ENCODE assay signal across 8 cellular contexts in genomic region chr12:122081697-122082221, GRCh38. TPM values are rescaled to one million over a fixed set of nuclear protein-coding genes. Genes with fewer than 3 reads are reported as not detected.
A peak's percentile ranks its signal among the peaks of the same experiment; 100 is the strongest.
DNase-seq lines count a peak whose midpoint lies in the region; ATAC-seq and TF ChIP-seq lines count a peak whose summit lies in the region.

No MANE protein-coding gene starts in this region.

- intact Hi-C loops in Calu3 (cut with micrococcal nuclease; ENCODE audit: unreplicated experiment) = loop anchor here (2.0 kb wide), 2 partner anchors 17 to 41 kb away; no protein-coding TSS in a partner anchor

- H3K4me3 Mint-ChIP-seq in Calu3 (ENCODE audit: low read depth, unreplicated experiment) = peak overlapping the region; percentile 68

- peaks cover 31% of the 10 kb centered on the region for H3K4me1 Mint-ChIP-seq in Calu3 (ENCODE audit: low read depth, unreplicated experiment)

- ATAC-seq in GM19467 (IDR thresholded peaks at IDR 0.05; ENCODE audit: unreplicated experiment) = peak; percentile 43

- CTCF ChIA-PET in Calu3 (lab: Charles Lee) = interaction anchor here (0.8 to 2.7 kb wide), 7 partner anchors 14 to 109 kb away, joined by 3 to 30 read pairs (median 4); no protein-coding TSS in a partner anchor

- peak overlapping the region; percentile 58 for H3K27ac ChIP-seq in substantia nigra (ENCODE audit: low read depth, low read length, poor library complexity, severe bottlenecking)

- no TSS peak for BruUV-seq in Calu3 (replicated peaks; lab: Mats Ljungman, UMichigan)

- H3K36me3 Mint-ChIP-seq in Calu3 (ENCODE audit: insufficient read depth, unreplicated experiment) = peaks cover 52% of the 10 kb centered on the region

- DNase-seq in Calu3 = no peak
- peak; percentile 94 for DNase-seq in MV-4-11 (lab: John Stamatoyannopoulos, UW)
- peak; percentile 70 for DNase-seq in amniotic epithelial cell (ENCODE audit: low read depth)
- DNase-seq in iris pigment epithelial cell (ENCODE audit: low read depth) = peak; percentile 54
- peak in 10 of 49 donors; percentile 6 to 47 (median 20) for DNase-seq in substantia nigra (lab: John Stamatoyannopoulos, UW)
- no peak for DNase-seq in NCI-H1105 (lab: John Stamatoyannopoulos, UW)
- DNase-seq in NCI-H2227 treated with DMSO at 0.1 percent for 48 hours (lab: John Stamatoyannopoulos, UW) = no peak

- peak overlapping the region; percentile 81 for H3K27ac Mint-ChIP-seq in Calu3 (ENCODE audit: unreplicated experiment)

- no peak for TF ChIP-seq CTCF in Calu3 (IDR thresholded peaks at IDR 0.05; ENCODE audit: unreplicated experiment)

- no peaks in the 10 kb centered on the region for H3K9me3 Mint-ChIP-seq in Calu3 (ENCODE audit: low read depth, unreplicated experiment)

- no peaks in the 10 kb centered on the region for H3K27me3 Mint-ChIP-seq in Calu3 (ENCODE audit: unreplicated experiment)

RNA-seq across cellular contexts. Expression of gene MLXIP, which starts 3.2 kb away (rescaled TPM):
- total RNA-seq in Calu3 (2022) = 55.3 and 58.7 TPM in 2 replicates

Comparison
In these comparisons a context has a peak if more than half of its experiments do, and no peak if none do; other contexts are left out.
1. DNase-seq: peak in MV-4-11 (single experiment), amniotic epithelial cell (single experiment) and iris pigment epithelial cell (single experiment); none in Calu3 (single experiment), NCI-H1105 (single experiment) and NCI-H2227 treated with DMSO at 0.1 percent for 48 hours (single experiment).